ENCODE assay signal across 1 cellular context in genomic region chr2:24123212-24124002, GRCh38.
TF ChIP-seq lines count a peak whose summit lies in the region.

Gene FAM228B, plus strand, starts transcription at chr2:24123469. Its CDS starts 893 bp downstream, at chr2:24124362.
Gene PFN4, minus strand, starts transcription at chr2:24123334. Its CDS starts 799 bp downstream, at chr2:24122535.

TF ChIP-seq in K562, 482 proteins besides CTCF, POLR2A, EP300 and RAD21 (continued from another document and continues in another):
- TF ChIP-seq ZBTB9 (CRISPR knock-in tag; IDR thresholded peaks at IDR 0.05) (no peak; the same call in 1 of the 2 replicates), TSHZ1 (CRISPR knock-in tag; IDR thresholded peaks at IDR 0.05) (no peak), ZNF354B (CRISPR knock-in tag; IDR thresholded peaks at IDR 0.05) (no peak), HDAC3 (IDR thresholded peaks at IDR 0.05; ENCODE audit: borderline replicate concordance, partially characterized antibody) (no peak), ZNF212 (CRISPR knock-in tag; IDR thresholded peaks at IDR 0.05) (no peak), NCOA1 (IDR thresholded peaks at IDR 0.05; ENCODE audit: low read depth) (no peak), HOXB6 (CRISPR knock-in tag; IDR thresholded peaks at IDR 0.05; ENCODE audit: borderline replicate concordance) (no peak), POU5F1 (IDR thresholded peaks at IDR 0.05; ENCODE audit: borderline replicate concordance, low read depth, low read length, partially characterized antibody) (no peak), HSF4 (CRISPR knock-in tag; IDR thresholded peaks at IDR 0.05; ENCODE audit: borderline replicate concordance) (no peak), RNF2 (IDR thresholded peaks at IDR 0.05) (no peak; the same call in 1 of the 2 replicates), HDAC1 (IDR thresholded peaks at IDR 0.05) (peak in 1 of 2 experiments; percentile 27; a peak in 1 of 4 replicates), ZBTB17 (CRISPR knock-in tag; IDR thresholded peaks at IDR 0.05) (0 out of 2 replicates have a peak, but pooled peaks have one; percentile 53), EZH2 (IDR thresholded peaks at IDR 0.05; ENCODE audit: borderline replicate concordance, low read depth, low read length) (no peak), CREB3L1 (IDR thresholded peaks at IDR 0.05; ENCODE audit: borderline replicate concordance, low read depth) (peak; percentile 71; the same call in 1 of the 2 replicates), NFIX (CRISPR knock-in tag; IDR thresholded peaks at IDR 0.05; ENCODE audit: low read depth) (no peak), THRA (IDR thresholded peaks at IDR 0.05) (no peak), ADNP (tag; IDR thresholded peaks at IDR 0.05) (no peak), FOXP1 (CRISPR knock-in tag; IDR thresholded peaks at IDR 0.05) (no peak), TFAM (CRISPR knock-in tag; conservative IDR thresholded peaks at IDR 0.05) (no peak), ZBTB1 (CRISPR knock-in tag; IDR thresholded peaks at IDR 0.05; ENCODE audit: borderline replicate concordance, low read depth) (peak; percentile 72; the same call in 1 of the 2 replicates), POLR2AphosphoS5 (IDR thresholded peaks at IDR 0.05; ENCODE audit: control insufficient read depth, insufficient read depth, low read depth, low read length) (peak; percentile 75), DPF2 (IDR thresholded peaks at IDR 0.05) (no peak), SMARCA5 (IDR thresholded peaks at IDR 0.05) (no peak), PCBP2 (IDR thresholded peaks at IDR 0.05; ENCODE audit: low read depth, low read length, poor library complexity, severe bottlenecking) (no peak), DIDO1 (tag; IDR thresholded peaks at IDR 0.05; ENCODE audit: low read depth) (no peak), CC2D1A (IDR thresholded peaks at IDR 0.05) (no peak), SMARCB1 (IDR thresholded peaks at IDR 0.05; ENCODE audit: insufficient read length, low read depth) (no peak), PTBP1 (IDR thresholded peaks at IDR 0.05; ENCODE audit: low read depth, low read length) (no peak), ZNF431 (CRISPR knock-in tag; IDR thresholded peaks at IDR 0.05) (no peak), ATF6 (CRISPR knock-in tag; IDR thresholded peaks at IDR 0.05) (peak; percentile 88), XRCC4 (IDR thresholded peaks at IDR 0.05; ENCODE audit: extremely low read depth, insufficient read depth, insufficient read length) (no peak), DACH1 (IDR thresholded peaks at IDR 0.05; ENCODE audit: partially characterized antibody) (no peak), GTF2A2 (tag; IDR thresholded peaks at IDR 0.05) (no peak), BRD9 (IDR thresholded peaks at IDR 0.05; ENCODE audit: low read depth, partially characterized antibody) (no peak), E2F4 (CRISPR knock-in tag; IDR thresholded peaks at IDR 0.05; ENCODE audit: low read depth) (no peak), ZBTB33 (CRISPR knock-in tag; IDR thresholded peaks at IDR 0.05) (peak; percentile 68; the same call in 1 of the 2 replicates), STAT6 (CRISPR knock-in tag; IDR thresholded peaks at IDR 0.05) (no peak), DNMT1 (IDR thresholded peaks at IDR 0.05) (no peak), DEAF1 (CRISPR knock-in tag; IDR thresholded peaks at IDR 0.05) (no peak), ELF1 (tag; IDR thresholded peaks at IDR 0.05) (peak; percentile 64), BRF2 (IDR thresholded peaks at IDR 0.05; ENCODE audit: borderline replicate concordance, insufficient read depth, insufficient read length) (no peak), PML (IDR thresholded peaks at IDR 0.05; ENCODE audit: low read length) (0 out of 2 replicates have a peak, but pooled peaks have one; percentile 32), ZNF764 (CRISPR knock-in tag; IDR thresholded peaks at IDR 0.05; ENCODE audit: low read depth) (no peak), ZBED1 (IDR thresholded peaks at IDR 0.05) (0 out of 2 replicates have a peak, but pooled peaks have one; percentile 16), ETV1 (tag; conservative IDR thresholded peaks at IDR 0.05; ENCODE audit: low read depth) (no peak), EHMT2 (IDR thresholded peaks at IDR 0.05) (no peak)
